In genomic region chr9:98154678-98155077, GRCh38 we compare ENCODE assay signal across 11 cellular contexts. TPM values are rescaled to one million over a fixed set of nuclear protein-coding genes. Genes with fewer than 3 reads are reported as not detected.
DNase-seq lines count a peak whose midpoint lies in the region; ATAC-seq and TF ChIP-seq lines count a peak whose summit lies in the region.
"Had no signal": no experiment of that assay in that cellular context is flagged by ENCODE, and none has a peak within 500 bp of the region (broad histone marks: within the 10 kb centered on the region; RNA-seq: fewer than 3 reads in every experiment).

No MANE protein-coding gene starts in this region.

- DNase-seq in SIG-M5 treated with dmso at 0.1 percent for 504 hours (lab: John Stamatoyannopoulos, UW; ENCODE audit: unreplicated experiment) = peak; percentile 13
- DNase-seq in SIG-M5 (lab: John Stamatoyannopoulos, UW) = no peak
- DNase-seq in LNCaP clone FGC (ENCODE audit: low read depth) = peak; percentile 56
- DNase-seq in amniotic epithelial cell (ENCODE audit: low read depth) = peak; percentile 31
- DNase-seq in mesothelial cell of epicardium (ENCODE audit: low spot score in 2 of 2, unreplicated experiment in 2 of 2) = no peak
- no peak for DNase-seq in NCI-H1048 (lab: John Stamatoyannopoulos, UW)
- DNase-seq in activated CD8-positive, alpha-beta memory T cell treated with anti-CD3 and anti-CD28 coated beads, Interleukin-2, amount 50 U/mL, for 48 hours = no peak
- DNase-seq: CD8-positive, alpha-beta T cell; COR-L47 had no signal

- H3K27me3 Mint-ChIP-seq in mesothelial cell of epicardium (ENCODE audit: low read depth) = no peaks in the 10 kb centered on the region

- no peaks in the 10 kb centered on the region for H3K9me3 Mint-ChIP-seq in mesothelial cell of epicardium
- H3K9me3 Mint-ChIP-seq: CD8-positive, alpha-beta T cell had no signal

- TF ChIP-seq CTCF in LNCaP clone FGC (IDR thresholded peaks at IDR 0.05; ENCODE audit: control insufficient read depth, extremely low read depth, insufficient read depth) = no peak
- TF ChIP-seq CTCF in mesothelial cell of epicardium (IDR thresholded peaks at IDR 0.05; ENCODE audit: unreplicated experiment) = no peak

- peak overlapping the region; percentile 27 for H3K27ac Mint-ChIP-seq in mesothelial cell of epicardium
- H3K27ac Mint-ChIP-seq: CD14-positive monocyte; CD8-positive, alpha-beta T cell had no signal

- ATAC-seq in GM21723 (IDR thresholded peaks at IDR 0.05; ENCODE audit: unreplicated experiment) = no peak
- ATAC-seq: CD8-positive, alpha-beta T cell had no signal

- peak overlapping the region; percentile 21; the same call in 1 of the 2 replicates for H3K4me3 ChIP-seq in LNCaP clone FGC (ENCODE audit: low read depth, low read length)

- H3K36me3 Mint-ChIP-seq in mesothelial cell of epicardium = no peaks in the 10 kb centered on the region

- H3K4me1 Mint-ChIP-seq in mesothelial cell of epicardium = peaks cover 15% of the 10 kb centered on the region

- no peak overlapping the region for H3K4me3 Mint-ChIP-seq in mesothelial cell of epicardium
- H3K4me3 Mint-ChIP-seq: CD14-positive monocyte; CD8-positive, alpha-beta T cell had no signal

RNA-seq across cellular contexts. Expression of gene TRIM14, which starts 35.7 kb away (rescaled TPM):
- total RNA-seq in mesothelial cell of epicardium = 10.1 to 12.2 TPM (median 11.5 TPM) in 3 replicates

RNA-seq across cellular contexts. Expression of gene CORO2A, which starts 37.8 kb away (rescaled TPM):
- total RNA-seq in mesothelial cell of epicardium = 5.9 to 6.3 TPM (median 5.9 TPM) in 3 replicates

Comparison
In these comparisons a context has a peak if more than half of its experiments do, and no peak if none do; other contexts are left out.
1. DNase-seq: peak in SIG-M5 treated with dmso at 0.1 percent for 504 hours (single experiment), LNCaP clone FGC (single experiment) and amniotic epithelial cell (single experiment); none in SIG-M5 (single experiment), mesothelial cell of epicardium (0 of 2), NCI-H1048 (single experiment) and activated CD8-positive, alpha-beta memory T cell treated with anti-CD3 and anti-CD28 coated beads, Interleukin-2, amount 50 U/mL, for 48 hours (single experiment).